ENCODE assay signal across 6 cellular contexts in genomic region chr19:49422407-49423277, GRCh38. TPM values are rescaled to one million over a fixed set of nuclear protein-coding genes. Genes with fewer than 3 reads are reported as not detected.
A peak's percentile ranks its signal among the peaks of the same experiment; 100 is the strongest.
DNase-seq lines count a peak whose midpoint lies in the region; ATAC-seq lines count a peak whose summit lies in the region.

No MANE protein-coding gene starts in this region.

- peak; percentile 68 for DNase-seq in Right ventricle myocardium superior
- no peak for DNase-seq in cardiac septum (ENCODE audit: low spot score)
- peak; percentile 74 for DNase-seq in activated naive CD4-positive, alpha-beta T cell treated with anti-CD3 and anti-CD28 coated beads for 36 hours
- DNase-seq in memory B cell (ENCODE audit: low spot score in 2 of 2), result peak in 1 of 2 donors; percentile 24
- DNase-seq in NCI-H446 treated with DMSO at 0.1 percent for 48 hours (lab: John Stamatoyannopoulos, UW), result no peak

- CTCF ChIA-PET in activated naive CD4-positive, alpha-beta T cell treated with anti-CD3 and anti-CD28 coated beads for 36 hours (lab: Charles Lee), result interaction anchor here (1.0 to 2.5 kb wide), 3 partner anchors 13 to 48 kb away, joined by 3 to 15 read pairs (median 6); no protein-coding TSS in a partner anchor

- peaks cover 71% of the 10 kb centered on the region for H3K27me3 Mint-ChIP-seq in activated naive CD4-positive, alpha-beta T cell treated with anti-CD3 and anti-CD28 coated beads for 36 hours (ENCODE audit: low read depth)
- peaks cover 61% of the 10 kb centered on the region for H3K27me3 Mint-ChIP-seq in memory B cell

- H3K36me3 Mint-ChIP-seq in activated naive CD4-positive, alpha-beta T cell treated with anti-CD3 and anti-CD28 coated beads for 36 hours (ENCODE audit: low read depth), result no peaks in the 10 kb centered on the region
- H3K36me3 Mint-ChIP-seq in memory B cell, result peaks cover 4% of the 10 kb centered on the region

- H3K4me3 Mint-ChIP-seq in activated naive CD4-positive, alpha-beta T cell treated with anti-CD3 and anti-CD28 coated beads for 36 hours, result peak overlapping the region; percentile 65
- H3K4me3 Mint-ChIP-seq in memory B cell, result peak overlapping the region; percentile 75

- peak; percentile 74 for ATAC-seq in Right ventricle myocardium superior (ENCODE audit: poor library complexity)
- peak; percentile 37 for ATAC-seq in memory B cell (ENCODE audit: low read depth)
- no peak for ATAC-seq in GM19467 (IDR thresholded peaks at IDR 0.05; ENCODE audit: unreplicated experiment)

- no peak overlapping the region for H3K27ac Mint-ChIP-seq in activated naive CD4-positive, alpha-beta T cell treated with anti-CD3 and anti-CD28 coated beads for 36 hours
- no peak overlapping the region for H3K27ac Mint-ChIP-seq in memory B cell

- intact Hi-C loops in Right ventricle myocardium superior (cut with DNase I), result no loop called here
- intact Hi-C loops in cardiac septum (cut with DNase I), result no loop called here
- intact Hi-C loops in activated naive CD4-positive, alpha-beta T cell treated with anti-CD3 and anti-CD28 coated beads for 36 hours (cut with micrococcal nuclease), result loop anchor here (1.0 to 2.0 kb wide), 2 partner anchors 30 to 168 kb away; no protein-coding TSS in a partner anchor

- peaks cover 42% of the 10 kb centered on the region for H3K4me1 Mint-ChIP-seq in activated naive CD4-positive, alpha-beta T cell treated with anti-CD3 and anti-CD28 coated beads for 36 hours (ENCODE audit: low read depth)
- peaks cover 37% of the 10 kb centered on the region for H3K4me1 Mint-ChIP-seq in memory B cell

- no peaks in the 10 kb centered on the region for H3K9me3 Mint-ChIP-seq in activated naive CD4-positive, alpha-beta T cell treated with anti-CD3 and anti-CD28 coated beads for 36 hours
- H3K9me3 Mint-ChIP-seq in memory B cell, result no peaks in the 10 kb centered on the region

RNA-seq across cellular contexts. Expression of gene PTH2, which starts 0.6 kb away (rescaled TPM):
- not detected for total RNA-seq in Right ventricle myocardium superior
- not detected for total RNA-seq in cardiac septum
- not detected for total RNA-seq in activated naive CD4-positive, alpha-beta T cell treated with anti-CD3 and anti-CD28 coated beads for 36 hours

RNA-seq across cellular contexts. Expression of gene GFY, which starts 2.5 kb away (rescaled TPM):
- total RNA-seq in Right ventricle myocardium superior (not detected), cardiac septum (not detected)
- not detected for total RNA-seq in activated naive CD4-positive, alpha-beta T cell treated with anti-CD3 and anti-CD28 coated beads for 36 hours

RNA-seq across cellular contexts. Expression of gene SLC17A7, which starts 18.7 kb away (rescaled TPM):
- total RNA-seq in Right ventricle myocardium superior (1.8 TPM), cardiac septum (1.6 TPM)
- total RNA-seq in activated naive CD4-positive, alpha-beta T cell treated with anti-CD3 and anti-CD28 coated beads for 36 hours, result under 1 TPM; 0.12 TPM

RNA-seq across cellular contexts. Expression of gene PIH1D1, which starts 29.0 kb away (rescaled TPM):
- total RNA-seq in Right ventricle myocardium superior, result 28.1 TPM
- total RNA-seq in cardiac septum, result 24.2 TPM
- total RNA-seq in activated naive CD4-positive, alpha-beta T cell treated with anti-CD3 and anti-CD28 coated beads for 36 hours, result 10 to 100 TPM; 80.7 to 84.4 TPM

RNA-seq across cellular contexts. Expression of gene ALDH16A1, which starts 30.4 kb away (rescaled TPM):
- 10.8 TPM for total RNA-seq in Right ventricle myocardium superior
- 7.7 TPM for total RNA-seq in cardiac septum
- total RNA-seq in activated naive CD4-positive, alpha-beta T cell treated with anti-CD3 and anti-CD28 coated beads for 36 hours, result 10 to 100 TPM; 43.4 to 46.8 TPM

Comparison
In these comparisons a context has a peak if more than half of its experiments do, and no peak if none do; other contexts are left out.
1. DNase-seq: peak in Right ventricle myocardium superior (single experiment) and activated naive CD4-positive, alpha-beta T cell treated with anti-CD3 and anti-CD28 coated beads for 36 hours (single experiment); none in cardiac septum (single experiment) and NCI-H446 treated with DMSO at 0.1 percent for 48 hours (single experiment).